ENCODE assay signal across 8 cellular contexts in genomic region chrX:67545772-67546495, GRCh38. TPM values are rescaled to one million over a fixed set of nuclear protein-coding genes. Genes with fewer than 3 reads are reported as not detected.
DNase-seq lines count a peak whose midpoint lies in the region; ATAC-seq, FAIRE-seq and TF ChIP-seq lines count a peak whose summit lies in the region.

No MANE protein-coding gene starts in this region.

- H3K4me3 ChIP-seq in adrenal gland (peak overlapping the region in 1 of 4 donors; percentile 53), iPS-18c (ENCODE audit: insufficient read depth, low read depth, low read length) (peak overlapping the region; percentile 51), spleen (peak overlapping the region in 7 of 8 donors; percentile 9 to 63 (median 30))

- TF ChIP-seq POLR2A in adrenal gland (IDR thresholded peaks at IDR 0.05) (no peak), spleen (IDR thresholded peaks at IDR 0.05) (no peak)

- peak overlapping the region; percentile 70 for H3K27ac Mint-ChIP-seq in HFFc6

- TF ChIP-seq CTCF in HFFc6 (IDR thresholded peaks at IDR 0.05), result no peak
- TF ChIP-seq CTCF in adrenal gland (IDR thresholded peaks at IDR 0.05), result no peak
- TF ChIP-seq CTCF in spleen (IDR thresholded peaks at IDR 0.05 in 8 of 11, conservative IDR thresholded peaks at IDR 0.05 in 3 of 11), result no peak

- ATAC-seq in GM18907 (IDR thresholded peaks at IDR 0.05; ENCODE audit: unreplicated experiment), result no peak

- FAIRE-seq in GM19239 (lab: Jason Lieb, UNC), result no peak
- FAIRE-seq in RCC 7860 (lab: Jason Lieb, UNC), result no peak

- H3K36me3 ChIP-seq in adrenal gland (replicated peaks in 1 of 2) (no peaks in the 10 kb centered on the region), spleen (no peaks in the 10 kb centered on the region)

- WGBS in adrenal gland, 4 donors, result 3 to 50% (median 38%) methylated on average over 23 to 46 of the region's 46 CpGs; no CpG with 5 or more reads in 1 of the 4 donors
- 0 to 41% (median 22%) methylated on average over 21 to 46 of the region's 46 CpGs; no CpG with 5 or more reads in 1 of the 5 donors for WGBS in spleen, 5 donors

- H3K4me3 Mint-ChIP-seq in HFFc6, result peak overlapping the region; percentile 96

- H3K36me3 Mint-ChIP-seq in HFFc6 (ENCODE audit: low read depth), result peaks cover 7% of the 10 kb centered on the region; the same call in 1 of the 2 replicates

- H3K9me3 Mint-ChIP-seq in HFFc6, result no peaks in the 10 kb centered on the region

- DNase-seq in HFFc6 (no peak), adrenal gland (peak in 5 of 7 donors; percentile 11 to 49 (median 21)), spleen (peak; percentile 77), GM19239 (ENCODE audit: insufficient read length, low spot score) (no peak), RCC 7860 (ENCODE audit: low spot score) (no peak), GF-D8 (lab: John Stamatoyannopoulos, UW) (no peak)

- no peaks in the 10 kb centered on the region for H3K9me3 ChIP-seq in adrenal gland (replicated peaks in 1 of 3)
- H3K9me3 ChIP-seq in iPS-18c (ENCODE audit: control insufficient read depth, insufficient read depth, low read length), result peaks cover 2% of the 10 kb centered on the region
- H3K9me3 ChIP-seq in spleen, result peaks cover 0 to under 1% (median 0%) of the 10 kb centered on the region in 8 donors

- peaks cover 27% of the 10 kb centered on the region for H3K4me1 Mint-ChIP-seq in HFFc6 (ENCODE audit: low read depth)

- intact Hi-C loops in adrenal gland (cut with DNase I) (no loop called here), spleen (cut with DNase I; ENCODE audit: low total_unique reads) (no loop called here)

- H3K4me1 ChIP-seq in adrenal gland (replicated peaks in 1 of 2), result peaks cover 0 to 7% of the 10 kb centered on the region in 2 donors
- peaks cover 0 to 18% (median 0%) of the 10 kb centered on the region in 6 donors for H3K4me1 ChIP-seq in spleen

- H3K27me3 Mint-ChIP-seq in HFFc6 (ENCODE audit: insufficient read depth), result no peaks in the 10 kb centered on the region

- peak overlapping the region in 1 of 5 donors; percentile 32 for H3K27ac ChIP-seq in adrenal gland
- peak overlapping the region in 3 of 8 donors; percentile 20 to 60 (median 49) for H3K27ac ChIP-seq in spleen

- H3K27me3 ChIP-seq in adrenal gland, result peaks cover 34% of the 10 kb centered on the region
- peaks cover 0 to 64% (median 11%) of the 10 kb centered on the region in 7 donors for H3K27me3 ChIP-seq in spleen (replicated peaks in 1 of 7)

RNA-seq across cellular contexts. Expression of gene AR, which starts 2.1 kb away (rescaled TPM):
- total RNA-seq in HFFc6 (2021; fragmentation: NEBNext Ultra II Directional; extraction: Animal tissue kit (Norgen Biotek cat#: 25700)), result 10 to 100 TPM; 12.2 to 18.2 (median 15.5) TPM
- total RNA-seq in adrenal gland, result 1 to 10 TPM; 1.1 to 7.5 (median 4.8) TPM
- polyA plus RNA-seq in adrenal gland, result 1 to 10 TPM in 1 of 3 donors, under 1 TPM in 2; 0.64 to 1.6 (median 0.98) TPM
- 10 to 100 TPM in 1 of 7 donors, 1 to 10 TPM in 6; 1.3 to 10.1 (median 3.4) TPM for total RNA-seq in spleen
- under 1 TPM; 0.13 to 0.15 (median 0.13) TPM for polyA plus RNA-seq in spleen

Comparison
In these comparisons a context has a peak if more than half of its experiments do, and no peak if none do; other contexts are left out.
1. DNase-seq: peak in adrenal gland (5 of 7) and spleen (single experiment); none in HFFc6 (single experiment), GM19239 (single experiment), RCC 7860 (single experiment) and GF-D8 (single experiment).